Comparison of ENCODE assay signal across 17 cellular contexts in genomic region chr2:41910126-41910525, GRCh38.
DNase-seq lines count a peak whose midpoint lies in the region; ATAC-seq, FAIRE-seq and TF ChIP-seq lines count a peak whose summit lies in the region.
"Had no signal": no experiment of that assay in that cellular context is flagged by ENCODE, and none has a peak within 500 bp of the region (broad histone marks: within the 10 kb centered on the region; RNA-seq: fewer than 3 reads in every experiment).

No MANE protein-coding gene starts in this region.

- no peak overlapping the region for H3K9ac ChIP-seq in astrocyte (ENCODE audit: low read length)

- H3K36me3 ChIP-seq in astrocyte (ENCODE audit: insufficient read depth, low read length) = no peaks in the 10 kb centered on the region
- H3K36me3 ChIP-seq: gastrocnemius medialis, right atrium auricular region had no signal

- no peak for FAIRE-seq in astrocyte (lab: Jason Lieb, UNC)

- H3K4me3 Mint-ChIP-seq in astrocyte (ENCODE audit: unreplicated experiment) = peak overlapping the region; percentile 65
- H3K4me3 Mint-ChIP-seq in nephron = no peak overlapping the region
- H3K4me3 Mint-ChIP-seq: neural crest cell had no signal

- H3K27me3 ChIP-seq in astrocyte (ENCODE audit: insufficient read depth, low read length) = no peaks in the 10 kb centered on the region
- H3K27me3 ChIP-seq: gastrocnemius medialis, right atrium auricular region had no signal

- H4K20me1 ChIP-seq in astrocyte (ENCODE audit: insufficient read depth, low read length) = no peaks in the 10 kb centered on the region

- TF ChIP-seq CTCF in astrocyte (IDR thresholded peaks at IDR 0.05; ENCODE audit: insufficient read depth, low read depth, low read length) (no peak), nephron (IDR thresholded peaks at IDR 0.05; ENCODE audit: unreplicated experiment in 3 of 3) (no peak)

- H3K27ac Mint-ChIP-seq in astrocyte (ENCODE audit: unreplicated experiment) (peak overlapping the region; percentile 37), nephron (peak overlapping the region; percentile 71 to 93 (median 92))

- peak; percentile 66 for ATAC-seq in HG03159 (IDR thresholded peaks at IDR 0.05; ENCODE audit: unreplicated experiment)
- ATAC-seq: gastrocnemius medialis had no signal

- H2AFZ ChIP-seq in astrocyte (ENCODE audit: low read depth, low read length) = no peak overlapping the region

- H3K4me2 ChIP-seq in astrocyte (ENCODE audit: low read length) = no peak overlapping the region

- no peaks in the 10 kb centered on the region for H3K79me2 ChIP-seq in astrocyte (ENCODE audit: insufficient read depth, low read length)

- H3K27ac ChIP-seq in astrocyte (ENCODE audit: low read depth, low read length) = no peak overlapping the region
- H3K27ac ChIP-seq: gastrocnemius medialis, right atrium auricular region had no signal

- H3K27me3 Mint-ChIP-seq in astrocyte (ENCODE audit: low read depth, unreplicated experiment) (peaks cover 3% of the 10 kb centered on the region), nephron (ENCODE audit: low read depth) (peaks cover 5% of the 10 kb centered on the region)

- peaks cover 21% of the 10 kb centered on the region for H3K4me1 Mint-ChIP-seq in astrocyte (ENCODE audit: low read depth, unreplicated experiment)
- peaks cover 82% of the 10 kb centered on the region for H3K4me1 Mint-ChIP-seq in nephron

- peaks cover 11% of the 10 kb centered on the region for H3K4me1 ChIP-seq in astrocyte (ENCODE audit: insufficient read depth, low read length)

- peaks cover 16% of the 10 kb centered on the region for H3K9me3 Mint-ChIP-seq in astrocyte (ENCODE audit: unreplicated experiment)
- H3K9me3 Mint-ChIP-seq in nephron = no peaks in the 10 kb centered on the region
- H3K9me3 Mint-ChIP-seq: neural crest cell had no signal

- peaks cover 3% of the 10 kb centered on the region for H3K36me3 Mint-ChIP-seq in astrocyte (ENCODE audit: low read depth, unreplicated experiment)
- H3K36me3 Mint-ChIP-seq in nephron (ENCODE audit: low read depth) = peaks cover 4% of the 10 kb centered on the region

- no peak overlapping the region for H3K4me3 ChIP-seq in astrocyte (ENCODE audit: insufficient read depth, low read depth, low read length)
- H3K4me3 ChIP-seq: gastrocnemius medialis, right atrium auricular region had no signal

- DNase-seq in ELR (ENCODE audit: low read depth) = peak; percentile 59
- peak; percentile 66 for DNase-seq in astrocyte (ENCODE audit: low read depth)
- DNase-seq in NCI-H2107 (lab: John Stamatoyannopoulos, UW) = no peak
- no peak for DNase-seq in SKM-1 treated with dmso at 0.1 percent for 144 hours (lab: John Stamatoyannopoulos, UW; ENCODE audit: unreplicated experiment)
- DNase-seq in activated CD4-positive, CD25-positive, alpha-beta regulatory T cell (lab: John Stamatoyannopoulos, UW) = no peak
- DNase-seq in cerebellar cortex (ENCODE audit: low spot score) = no peak
- DNase-seq: activated CD4-positive, alpha-beta T cell treated with anti-CD3 and anti-CD28 coated beads, Interleukin-2, amount 50 U/mL, for 1 hour; cerebellar nuclear complex; gastrocnemius medialis; H7; KBM-7; NCI-H1092 treated with DMSO at 0.1 percent for 48 hours; SHP77 had no signal

- H3K9me3 ChIP-seq in astrocyte (ENCODE audit: insufficient read depth, low read depth, low read length) = no peaks in the 10 kb centered on the region
- H3K9me3 ChIP-seq: gastrocnemius medialis, right atrium auricular region had no signal

Comparison
In these comparisons a context has a peak if more than half of its experiments do, and no peak if none do; other contexts are left out.
1. DNase-seq: peak in ELR (single experiment) and astrocyte (single experiment); none in NCI-H2107 (single experiment), SKM-1 treated with dmso at 0.1 percent for 144 hours (single experiment), activated CD4-positive, CD25-positive, alpha-beta regulatory T cell (0 of 4) and cerebellar cortex (single experiment).